29 cellular contexts compared by ENCODE assay signal in genomic region chr20:5686381-5687105, GRCh38.
"Had no signal": no experiment of that assay in that cellular context is flagged by ENCODE, and none has a peak within 500 bp of the region (broad histone marks: within the 10 kb centered on the region; RNA-seq: fewer than 3 reads in every experiment).

No MANE protein-coding gene starts in this region.

- H3K27ac Mint-ChIP-seq: activated B cell treated with CpG ODN at 0.5 μM for 24 hours; activated CD4-positive, alpha-beta memory T cell treated with anti-CD3 and anti-CD28 coated beads, Interleukin-2, amount 10 ng/mL, durations not matched to agents 7 days and 5 days; activated naive CD4-positive, alpha-beta T cell treated with anti-CD3 and anti-CD28 coated beads for 36 hours; activated naive CD8-positive, alpha-beta T cell treated with anti-CD3 and anti-CD28 coated beads, Interleukin-2, amount 10 ng/mL, durations not matched to agents 7 days and 5 days; activated T-helper 17 cell treated with anti-CD3 and anti-CD28 coated beads, Interleukin-2, amount 50 U/mL, for 72 hours; T-cell had no signal

- H3K9me3 Mint-ChIP-seq: activated B cell treated with CpG ODN at 0.5 μM for 24 hours; activated CD4-positive, alpha-beta memory T cell treated with anti-CD3 and anti-CD28 coated beads, Interleukin-2, amount 10 ng/mL, durations not matched to agents 7 days and 5 days; activated naive CD4-positive, alpha-beta T cell treated with anti-CD3 and anti-CD28 coated beads for 36 hours; activated naive CD8-positive, alpha-beta T cell treated with anti-CD3 and anti-CD28 coated beads, Interleukin-2, amount 10 ng/mL, durations not matched to agents 7 days and 5 days; activated T-helper 17 cell treated with anti-CD3 and anti-CD28 coated beads, Interleukin-2, amount 50 U/mL, for 72 hours; T-cell had no signal

- H3K4me3 ChIP-seq: adrenal gland, K562 had no signal

- H3K4me3 Mint-ChIP-seq: activated B cell treated with CpG ODN at 0.5 μM for 24 hours; activated CD4-positive, alpha-beta memory T cell treated with anti-CD3 and anti-CD28 coated beads, Interleukin-2, amount 10 ng/mL, durations not matched to agents 7 days and 5 days; activated naive CD4-positive, alpha-beta T cell treated with anti-CD3 and anti-CD28 coated beads for 36 hours; activated naive CD8-positive, alpha-beta T cell treated with anti-CD3 and anti-CD28 coated beads, Interleukin-2, amount 10 ng/mL, durations not matched to agents 7 days and 5 days; activated T-helper 17 cell treated with anti-CD3 and anti-CD28 coated beads, Interleukin-2, amount 50 U/mL, for 72 hours; T-cell had no signal

- DNase-seq: activated B cell treated with CpG ODN at 0.5 μM for 24 hours; activated CD4-positive, alpha-beta memory T cell treated with anti-CD3 and anti-CD28 coated beads, Interleukin-2, amount 10 ng/mL, durations not matched to agents 7 days and 5 days; activated CD4-positive, alpha-beta T cell treated with anti-CD3 and anti-CD28 coated beads for 1 hour; activated CD4-positive, alpha-beta T cell treated with anti-CD3 and anti-CD28 coated beads, Interleukin-2, amount 50 U/mL, for 1 hour; activated gamma-delta T cell; activated naive CD4-positive, alpha-beta T cell treated with anti-CD3 and anti-CD28 coated beads for 36 hours; activated naive CD8-positive, alpha-beta T cell treated with anti-CD3 and anti-CD28 coated beads, Interleukin-2, amount 10 ng/mL, durations not matched to agents 7 days and 5 days; activated T-cell treated with anti-CD3 and anti-CD28 coated beads for 4 hours; activated T-cell treated with anti-CD3 and anti-CD28 coated beads, Interleukin-2, amount 50 U/mL, for 48 hours; adrenal gland; anterior cingulate cortex; central memory CD4-positive, alpha-beta T cell; Karpas-422; MM.1S; NCI-H1092; NCI-H1417; NCI-H1930; NCI-H2107; NCI-H2171 treated with DMSO at 0.1 percent for 48 hours; NCI-H345; NCI-H510A; NCI-H526 treated with DMSO at 0.1 percent for 48 hours; PC-3; SHP77; T-cell; T-helper 2 cell; T1000 had no signal

- H3K27me3 Mint-ChIP-seq: activated B cell treated with CpG ODN at 0.5 μM for 24 hours; activated CD4-positive, alpha-beta memory T cell treated with anti-CD3 and anti-CD28 coated beads, Interleukin-2, amount 10 ng/mL, durations not matched to agents 7 days and 5 days; activated T-helper 17 cell treated with anti-CD3 and anti-CD28 coated beads, Interleukin-2, amount 50 U/mL, for 72 hours; T-cell had no signal

- H3K36me3 ChIP-seq: adrenal gland had no signal

- H3K27me3 ChIP-seq: adrenal gland had no signal

- H3K4me1 Mint-ChIP-seq: activated CD4-positive, alpha-beta memory T cell treated with anti-CD3 and anti-CD28 coated beads, Interleukin-2, amount 10 ng/mL, durations not matched to agents 7 days and 5 days; activated naive CD8-positive, alpha-beta T cell treated with anti-CD3 and anti-CD28 coated beads, Interleukin-2, amount 10 ng/mL, durations not matched to agents 7 days and 5 days had no signal

- ATAC-seq: activated T-helper 17 cell treated with anti-CD3 and anti-CD28 coated beads, Interleukin-2, amount 50 U/mL, for 72 hours; K562; PC-3; T-cell had no signal

- H3K36me3 Mint-ChIP-seq: activated naive CD8-positive, alpha-beta T cell treated with anti-CD3 and anti-CD28 coated beads, Interleukin-2, amount 10 ng/mL, durations not matched to agents 7 days and 5 days; T-cell had no signal

- H3K9me3 ChIP-seq: adrenal gland had no signal
